In genomic region chr1:2049517-2050481, GRCh38 we compare ENCODE assay signal across 8 cellular contexts. TPM values are rescaled to one million over a fixed set of nuclear protein-coding genes. Genes with fewer than 3 reads are reported as not detected.
A peak's percentile ranks its signal among the peaks of the same experiment; 100 is the strongest.
DNase-seq lines count a peak whose midpoint lies in the region; ATAC-seq lines count a peak whose summit lies in the region.

TSS of gene PRKCZ (plus strand) at chr1:2050411. CDS start at chr1:2050631, 220 bp downstream.

- H3K9me3 ChIP-seq in esophagus (ENCODE audit: control insufficient read depth in 2 of 2, insufficient read depth in 1 of 2, low read depth in 1 of 2, low read length in 1 of 2) = no peaks in the 10 kb centered on the region

- H3K4me3 ChIP-seq in esophagus (ENCODE audit: low read depth in 1 of 2, low read length in 2 of 2) = peak within 1 kb of the TSS; percentile 64 to 73

- POLR2A ChIA-PET in naive thymus-derived CD8-positive, alpha-beta T cell (lab: Charles Lee) = interaction anchor here (0.5 kb wide), 1 partner anchor 87 kb away, joined by 4 read pairs; no protein-coding TSS in a partner anchor

- H3K4me3 Mint-ChIP-seq in naive thymus-derived CD8-positive, alpha-beta T cell = peak within 1 kb of the TSS; percentile 70 to 89 (median 84)
- H3K4me3 Mint-ChIP-seq in stimulated activated naive CD8-positive, alpha-beta T cell treated with anti-CD3 and anti-CD28 coated beads, Interleukin-15, Interleukin-2, amounts not matched to agents 100 ng/mL and 50 ng/mL, for 24 hours = peak within 1 kb of the TSS; percentile 78

- DNase-seq in DMS153 treated with DMSO at 0.1 percent for 48 hours (lab: John Stamatoyannopoulos, UW; ENCODE audit: unreplicated experiment) (peak; percentile 99), NCI-H774 (lab: John Stamatoyannopoulos, UW) (peak; percentile 77), activated T-cell treated with anti-CD3 and anti-CD28 coated beads for 1 hour (ENCODE audit: low read depth) (peak; percentile 93)
- peak; percentile 90 to 96 (median 94) for DNase-seq in naive thymus-derived CD8-positive, alpha-beta T cell

- WGBS in esophagus, 2 donors = 1 to 3% methylated on average over 65 to 98 of the region's 98 CpGs

- H3K4me1 ChIP-seq in esophagus (ENCODE audit: control insufficient read depth in 2 of 2, insufficient read depth in 2 of 2, low read length in 1 of 2) = peaks cover 0 to 18% of the 10 kb centered on the region in 2 donors

- H3K27me3 ChIP-seq in esophagus (ENCODE audit: control insufficient read depth in 1 of 2, insufficient read depth in 2 of 2, low read length in 2 of 2) = no peaks in the 10 kb centered on the region

- H3K27ac Mint-ChIP-seq in naive thymus-derived CD8-positive, alpha-beta T cell = peak within 1 kb of the TSS in 8 of 10 donors; percentile 31 to 89 (median 70)
- peak within 1 kb of the TSS; percentile 70 for H3K27ac Mint-ChIP-seq in stimulated activated naive CD8-positive, alpha-beta T cell treated with anti-CD3 and anti-CD28 coated beads, Interleukin-15, Interleukin-2, amounts not matched to agents 100 ng/mL and 50 ng/mL, for 24 hours

- no peaks in the 10 kb centered on the region for H3K36me3 ChIP-seq in esophagus (ENCODE audit: control insufficient read depth in 2 of 2, insufficient read depth in 2 of 2, low read length in 1 of 2)

- peaks cover 0 to 8% (median 3%) of the 10 kb centered on the region in 5 donors for H3K27me3 Mint-ChIP-seq in naive thymus-derived CD8-positive, alpha-beta T cell
- peaks cover 19% of the 10 kb centered on the region for H3K27me3 Mint-ChIP-seq in stimulated activated naive CD8-positive, alpha-beta T cell treated with anti-CD3 and anti-CD28 coated beads, Interleukin-15, Interleukin-2, amounts not matched to agents 100 ng/mL and 50 ng/mL, for 24 hours

- no peaks in the 10 kb centered on the region for H3K9me3 Mint-ChIP-seq in naive thymus-derived CD8-positive, alpha-beta T cell
- no peaks in the 10 kb centered on the region for H3K9me3 Mint-ChIP-seq in stimulated activated naive CD8-positive, alpha-beta T cell treated with anti-CD3 and anti-CD28 coated beads, Interleukin-15, Interleukin-2, amounts not matched to agents 100 ng/mL and 50 ng/mL, for 24 hours

- peak; percentile 66 for ATAC-seq in HG02763 (IDR thresholded peaks at IDR 0.05; ENCODE audit: unreplicated experiment)
- peak; percentile 95 to 98 for ATAC-seq in naive thymus-derived CD8-positive, alpha-beta T cell
- no peak for ATAC-seq in GM19452 (IDR thresholded peaks at IDR 0.05; ENCODE audit: unreplicated experiment)

- peak within 1 kb of the TSS; percentile 61 to 71 for H3K27ac ChIP-seq in esophagus (ENCODE audit: low read depth in 2 of 2, low read length in 1 of 2)

- no peaks in the 10 kb centered on the region for H3K36me3 Mint-ChIP-seq in naive thymus-derived CD8-positive, alpha-beta T cell
- H3K36me3 Mint-ChIP-seq in stimulated activated naive CD8-positive, alpha-beta T cell treated with anti-CD3 and anti-CD28 coated beads, Interleukin-15, Interleukin-2, amounts not matched to agents 100 ng/mL and 50 ng/mL, for 24 hours (ENCODE audit: low read depth) = no peaks in the 10 kb centered on the region

- peaks cover 22 to 35% (median 30%) of the 10 kb centered on the region in 4 donors for H3K4me1 Mint-ChIP-seq in naive thymus-derived CD8-positive, alpha-beta T cell
- peaks cover 23% of the 10 kb centered on the region for H3K4me1 Mint-ChIP-seq in stimulated activated naive CD8-positive, alpha-beta T cell treated with anti-CD3 and anti-CD28 coated beads, Interleukin-15, Interleukin-2, amounts not matched to agents 100 ng/mL and 50 ng/mL, for 24 hours (ENCODE audit: low read depth)

RNA-seq across cellular contexts. Expression of gene PRKCZ, which starts in this region (rescaled TPM):
- 10 to 100 TPM; 21.2 to 34.3 TPM for polyA plus RNA-seq in esophagus
- 10 to 100 TPM; 29.8 to 33.9 TPM for total RNA-seq in naive thymus-derived CD8-positive, alpha-beta T cell
- polyA plus RNA-seq in naive thymus-derived CD8-positive, alpha-beta T cell = 10 to 100 TPM in 1 of 3 donors, 1 to 10 TPM in 2; 7.8 to 11.3 (median 9.2) TPM
